Comparison of ENCODE assay signal across 1 cellular context in the genomic region with DNA sequence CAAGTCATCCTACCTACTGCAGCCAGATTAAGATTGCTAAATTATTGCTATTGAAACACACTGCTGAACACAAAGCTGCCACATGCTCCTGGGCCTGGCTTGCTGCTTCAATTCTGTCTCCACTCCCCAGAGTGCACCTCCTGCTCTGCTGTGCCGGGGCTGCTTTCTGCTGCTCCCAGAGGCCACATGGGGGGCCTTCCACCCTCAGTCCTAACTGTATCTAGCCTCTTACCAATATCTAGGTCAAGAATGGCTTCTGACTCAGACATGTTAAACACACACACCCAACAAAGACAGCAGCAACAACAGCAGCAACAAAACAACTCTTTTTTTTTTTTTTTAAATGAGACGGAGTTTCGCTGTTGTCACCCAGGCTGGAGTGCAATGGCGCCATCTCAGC.
TF ChIP-seq lines count a peak whose summit lies in the region.

No MANE protein-coding gene starts in this region.

TF ChIP-seq in GM23338, 12 proteins besides CTCF, POLR2A, EP300 and RAD21:
- TF ChIP-seq, protein P1, sequence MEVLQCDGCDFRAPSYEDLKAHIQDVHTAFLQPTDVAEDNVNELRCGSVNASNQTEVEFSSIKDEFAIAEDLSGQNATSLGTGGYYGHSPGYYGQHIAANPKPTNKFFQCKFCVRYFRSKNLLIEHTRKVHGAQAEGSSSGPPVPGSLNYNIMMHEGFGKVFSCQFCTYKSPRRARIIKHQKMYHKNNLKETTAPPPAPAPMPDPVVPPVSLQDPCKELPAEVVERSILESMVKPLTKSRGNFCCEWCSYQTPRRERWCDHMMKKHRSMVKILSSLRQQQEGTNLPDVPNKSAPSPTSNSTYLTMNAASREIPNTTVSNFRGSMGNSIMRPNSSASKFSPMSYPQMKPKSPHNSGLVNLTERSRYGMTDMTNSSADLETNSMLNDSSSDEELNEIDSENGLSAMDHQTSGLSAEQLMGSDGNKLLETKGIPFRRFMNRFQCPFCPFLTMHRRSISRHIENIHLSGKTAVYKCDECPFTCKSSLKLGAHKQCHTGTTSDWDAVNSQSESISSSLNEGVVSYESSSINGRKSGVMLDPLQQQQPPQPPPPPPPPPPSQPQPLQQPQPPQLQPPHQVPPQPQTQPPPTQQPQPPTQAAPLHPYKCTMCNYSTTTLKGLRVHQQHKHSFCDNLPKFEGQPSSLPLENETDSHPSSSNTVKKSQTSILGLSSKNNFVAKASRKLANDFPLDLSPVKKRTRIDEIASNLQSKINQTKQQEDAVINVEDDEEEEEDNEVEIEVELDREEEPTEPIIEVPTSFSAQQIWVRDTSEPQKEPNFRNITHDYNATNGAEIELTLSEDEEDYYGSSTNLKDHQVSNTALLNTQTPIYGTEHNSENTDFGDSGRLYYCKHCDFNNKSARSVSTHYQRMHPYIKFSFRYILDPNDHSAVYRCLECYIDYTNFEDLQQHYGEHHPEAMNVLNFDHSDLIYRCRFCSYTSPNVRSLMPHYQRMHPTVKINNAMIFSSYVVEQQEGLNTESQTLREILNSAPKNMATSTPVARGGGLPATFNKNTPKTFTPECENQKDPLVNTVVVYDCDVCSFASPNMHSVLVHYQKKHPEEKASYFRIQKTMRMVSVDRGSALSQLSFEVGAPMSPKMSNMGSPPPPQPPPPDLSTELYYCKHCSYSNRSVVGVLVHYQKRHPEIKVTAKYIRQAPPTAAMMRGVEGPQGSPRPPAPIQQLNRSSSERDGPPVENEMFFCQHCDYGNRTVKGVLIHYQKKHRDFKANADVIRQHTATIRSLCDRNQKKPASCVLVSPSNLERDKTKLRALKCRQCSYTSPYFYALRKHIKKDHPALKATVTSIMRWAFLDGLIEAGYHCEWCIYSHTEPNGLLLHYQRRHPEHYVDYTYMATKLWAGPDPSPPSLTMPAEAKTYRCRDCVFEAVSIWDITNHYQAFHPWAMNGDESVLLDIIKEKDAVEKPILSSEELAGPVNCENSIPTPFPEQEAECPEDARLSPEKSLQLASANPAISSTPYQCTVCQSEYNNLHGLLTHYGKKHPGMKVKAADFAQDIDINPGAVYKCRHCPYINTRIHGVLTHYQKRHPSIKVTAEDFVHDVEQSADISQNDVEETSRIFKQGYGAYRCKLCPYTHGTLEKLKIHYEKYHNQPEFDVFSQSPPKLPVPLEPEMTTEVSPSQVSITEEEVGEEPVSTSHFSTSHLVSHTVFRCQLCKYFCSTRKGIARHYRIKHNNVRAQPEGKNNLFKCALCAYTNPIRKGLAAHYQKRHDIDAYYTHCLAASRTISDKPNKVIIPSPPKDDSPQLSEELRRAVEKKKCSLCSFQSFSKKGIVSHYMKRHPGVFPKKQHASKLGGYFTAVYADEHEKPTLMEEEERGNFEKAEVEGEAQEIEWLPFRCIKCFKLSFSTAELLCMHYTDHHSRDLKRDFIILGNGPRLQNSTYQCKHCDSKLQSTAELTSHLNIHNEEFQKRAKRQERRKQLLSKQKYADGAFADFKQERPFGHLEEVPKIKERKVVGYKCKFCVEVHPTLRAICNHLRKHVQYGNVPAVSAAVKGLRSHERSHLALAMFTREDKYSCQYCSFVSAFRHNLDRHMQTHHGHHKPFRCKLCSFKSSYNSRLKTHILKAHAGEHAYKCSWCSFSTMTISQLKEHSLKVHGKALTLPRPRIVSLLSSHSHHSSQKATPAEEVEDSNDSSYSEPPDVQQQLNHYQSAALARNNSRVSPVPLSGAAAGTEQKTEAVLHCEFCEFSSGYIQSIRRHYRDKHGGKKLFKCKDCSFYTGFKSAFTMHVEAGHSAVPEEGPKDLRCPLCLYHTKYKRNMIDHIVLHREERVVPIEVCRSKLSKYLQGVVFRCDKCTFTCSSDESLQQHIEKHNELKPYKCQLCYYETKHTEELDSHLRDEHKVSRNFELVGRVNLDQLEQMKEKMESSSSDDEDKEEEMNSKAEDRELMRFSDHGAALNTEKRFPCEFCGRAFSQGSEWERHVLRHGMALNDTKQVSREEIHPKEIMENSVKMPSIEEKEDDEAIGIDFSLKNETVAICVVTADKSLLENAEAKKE (CRISPR knock-in tag; IDR thresholded peaks at IDR 0.05), result no peak
- TF ChIP-seq, protein P2, sequence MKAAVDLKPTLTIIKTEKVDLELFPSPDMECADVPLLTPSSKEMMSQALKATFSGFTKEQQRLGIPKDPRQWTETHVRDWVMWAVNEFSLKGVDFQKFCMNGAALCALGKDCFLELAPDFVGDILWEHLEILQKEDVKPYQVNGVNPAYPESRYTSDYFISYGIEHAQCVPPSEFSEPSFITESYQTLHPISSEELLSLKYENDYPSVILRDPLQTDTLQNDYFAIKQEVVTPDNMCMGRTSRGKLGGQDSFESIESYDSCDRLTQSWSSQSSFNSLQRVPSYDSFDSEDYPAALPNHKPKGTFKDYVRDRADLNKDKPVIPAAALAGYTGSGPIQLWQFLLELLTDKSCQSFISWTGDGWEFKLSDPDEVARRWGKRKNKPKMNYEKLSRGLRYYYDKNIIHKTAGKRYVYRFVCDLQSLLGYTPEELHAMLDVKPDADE (IDR thresholded peaks at IDR 0.05), result no peak
- TF ChIP-seq EZH2phosphoT487 (IDR thresholded peaks at IDR 0.05; ENCODE audit: unreplicated experiment), result no peak
- TF ChIP-seq ZNF114 (CRISPR knock-in tag; IDR thresholded peaks at IDR 0.05), result no peak
- no peak for TF ChIP-seq POLR2AphosphoS5 (IDR thresholded peaks at IDR 0.05; ENCODE audit: low read depth)
- no peak for TF ChIP-seq CREB1 (CRISPR knock-in tag; IDR thresholded peaks at IDR 0.05; ENCODE audit: low read depth)
- TF ChIP-seq NANOG (IDR thresholded peaks at IDR 0.05; ENCODE audit: borderline replicate concordance), result no peak
- TF ChIP-seq STAT1 (IDR thresholded peaks at IDR 0.05; ENCODE audit: unreplicated experiment), result no peak
- TF ChIP-seq EZH2 (IDR thresholded peaks at IDR 0.05; ENCODE audit: low read depth, unreplicated experiment), result no peak
- no peak for TF ChIP-seq ZNF331 (CRISPR knock-in tag; IDR thresholded peaks at IDR 0.05; ENCODE audit: low read depth)
- TF ChIP-seq JUNB (IDR thresholded peaks at IDR 0.05; ENCODE audit: unreplicated experiment), result no peak
- TF ChIP-seq, protein P3, sequence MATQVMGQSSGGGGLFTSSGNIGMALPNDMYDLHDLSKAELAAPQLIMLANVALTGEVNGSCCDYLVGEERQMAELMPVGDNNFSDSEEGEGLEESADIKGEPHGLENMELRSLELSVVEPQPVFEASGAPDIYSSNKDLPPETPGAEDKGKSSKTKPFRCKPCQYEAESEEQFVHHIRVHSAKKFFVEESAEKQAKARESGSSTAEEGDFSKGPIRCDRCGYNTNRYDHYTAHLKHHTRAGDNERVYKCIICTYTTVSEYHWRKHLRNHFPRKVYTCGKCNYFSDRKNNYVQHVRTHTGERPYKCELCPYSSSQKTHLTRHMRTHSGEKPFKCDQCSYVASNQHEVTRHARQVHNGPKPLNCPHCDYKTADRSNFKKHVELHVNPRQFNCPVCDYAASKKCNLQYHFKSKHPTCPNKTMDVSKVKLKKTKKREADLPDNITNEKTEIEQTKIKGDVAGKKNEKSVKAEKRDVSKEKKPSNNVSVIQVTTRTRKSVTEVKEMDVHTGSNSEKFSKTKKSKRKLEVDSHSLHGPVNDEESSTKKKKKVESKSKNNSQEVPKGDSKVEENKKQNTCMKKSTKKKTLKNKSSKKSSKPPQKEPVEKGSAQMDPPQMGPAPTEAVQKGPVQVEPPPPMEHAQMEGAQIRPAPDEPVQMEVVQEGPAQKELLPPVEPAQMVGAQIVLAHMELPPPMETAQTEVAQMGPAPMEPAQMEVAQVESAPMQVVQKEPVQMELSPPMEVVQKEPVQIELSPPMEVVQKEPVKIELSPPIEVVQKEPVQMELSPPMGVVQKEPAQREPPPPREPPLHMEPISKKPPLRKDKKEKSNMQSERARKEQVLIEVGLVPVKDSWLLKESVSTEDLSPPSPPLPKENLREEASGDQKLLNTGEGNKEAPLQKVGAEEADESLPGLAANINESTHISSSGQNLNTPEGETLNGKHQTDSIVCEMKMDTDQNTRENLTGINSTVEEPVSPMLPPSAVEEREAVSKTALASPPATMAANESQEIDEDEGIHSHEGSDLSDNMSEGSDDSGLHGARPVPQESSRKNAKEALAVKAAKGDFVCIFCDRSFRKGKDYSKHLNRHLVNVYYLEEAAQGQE (IDR thresholded peaks at IDR 0.05; ENCODE audit: unreplicated experiment), result no peak
